In the genomic region with DNA sequence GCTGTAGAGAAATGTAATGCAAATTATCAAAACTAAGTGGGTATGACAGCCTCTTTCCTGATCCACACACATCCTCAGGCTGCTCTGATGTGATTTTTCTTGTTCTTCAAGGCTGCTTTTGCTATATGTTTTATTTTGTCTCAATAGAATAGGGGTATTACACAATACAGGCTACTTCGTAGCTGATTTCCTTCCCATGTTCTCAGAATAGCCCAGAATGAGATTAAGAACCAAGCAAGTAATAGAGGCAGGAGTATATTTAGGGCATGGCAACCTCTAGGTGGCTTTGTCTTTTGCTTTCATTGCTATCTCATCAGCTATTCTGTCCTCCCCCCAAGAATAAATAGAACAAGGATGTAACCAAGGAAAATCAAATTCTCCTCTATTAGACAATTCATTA, we compare ENCODE assay signal across 19 cellular contexts.
"Had no signal": no experiment of that assay in that cellular context is flagged by ENCODE, and none has a peak within 500 bp of the region (broad histone marks: within the 10 kb centered on the region; RNA-seq: fewer than 3 reads in every experiment).

No MANE protein-coding gene starts in this region.

- H3K9me3 ChIP-seq: breast epithelium, colonic mucosa, left lung, prostate gland, spleen, thoracic aorta, upper lobe of left lung had no signal

- H3K27ac ChIP-seq: breast epithelium, colonic mucosa, epithelial cell of prostate, left lung, prostate gland, spleen, thoracic aorta, upper lobe of left lung, WERI-Rb-1 had no signal

- H3K4me3 ChIP-seq: breast epithelium, colonic mucosa, left lung, lung, prostate gland, spleen, thoracic aorta, upper lobe of left lung had no signal

- H3K36me3 ChIP-seq: breast epithelium, colonic mucosa, left lung, prostate gland, spleen, thoracic aorta, upper lobe of left lung, WERI-Rb-1 had no signal

- H3K4me1 ChIP-seq: breast epithelium, colonic mucosa, prostate gland, spleen had no signal

- H3K27me3 ChIP-seq: breast epithelium, colonic mucosa, left lung, spleen, upper lobe of left lung had no signal

- DNase-seq: activated CD4-positive, alpha-beta T cell treated with anti-CD3 and anti-CD28 coated beads, Interleukin-2, amount 10 ng/mL, durations not matched to agents 7 days and 5 days; activated CD4-positive, CD25-positive, alpha-beta regulatory T cell treated with anti-CD3 and anti-CD28 coated beads, Interleukin-2, amount 50 U/mL, for 72 hours; activated CD8-positive, alpha-beta memory T cell treated with anti-CD3 and anti-CD28 coated beads, Interleukin-2, amount 10 ng/mL, durations not matched to agents 7 days and 5 days; activated CD8-positive, alpha-beta T cell treated with anti-CD3 and anti-CD28 coated beads for 36 hours; activated gamma-delta T cell; activated T-cell treated with anti-CD3 and anti-CD28 coated beads for 4 hours; colonic mucosa; left lung; natural killer cell; spleen; stimulated activated CD4-positive, alpha-beta T cell treated with anti-CD3 and anti-CD28 coated beads, Interleukin-4, amount 100 ng/mL, for 24 hours; stimulated activated naive CD4-positive, alpha-beta T cell treated with Interleukin-2 at 50 U/mL for 16 hours; upper lobe of left lung had no signal
